Comparison of ENCODE assay signal across 8 cellular contexts in the genomic region with DNA sequence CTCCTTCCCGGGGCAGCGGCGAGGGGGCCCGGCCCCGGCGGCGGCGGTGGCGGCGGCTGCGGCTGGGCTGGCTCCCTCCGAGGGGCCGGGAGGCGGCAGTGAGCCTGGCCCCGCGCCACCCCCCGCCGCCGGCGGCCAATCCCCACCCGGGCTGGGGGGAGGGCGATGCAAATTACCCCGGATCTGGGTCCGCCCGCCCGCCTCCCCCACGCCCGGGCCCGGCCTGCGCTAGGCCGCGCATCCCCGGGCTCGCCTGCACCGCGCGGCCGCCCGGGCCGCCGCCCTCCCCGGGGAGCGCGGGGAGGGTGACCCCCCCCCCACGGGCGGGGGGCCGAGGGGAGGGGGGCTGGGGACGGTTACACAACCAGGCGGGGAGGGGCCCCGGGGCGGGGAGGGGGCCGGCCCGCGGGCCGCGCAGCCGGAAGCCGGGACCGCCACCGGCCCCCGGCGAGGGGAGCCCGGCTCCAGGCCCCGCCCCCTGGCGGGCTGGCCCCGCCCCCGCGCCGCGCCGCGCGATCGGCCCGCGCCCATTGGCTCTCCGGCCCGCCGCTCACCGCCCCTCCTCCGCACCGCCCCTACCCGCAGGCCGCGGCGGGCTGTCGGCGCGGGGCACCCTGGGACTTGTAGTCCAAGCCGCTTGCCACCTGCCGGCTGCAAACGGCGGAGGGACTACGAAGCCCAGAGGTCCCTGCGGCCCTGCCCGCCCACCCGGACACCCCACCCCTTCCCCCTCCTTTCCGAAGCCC. TPM values are rescaled to one million over a fixed set of nuclear protein-coding genes. Genes with fewer than 3 reads are reported as not detected.
A peak's percentile ranks its signal among the peaks of the same experiment; 100 is the strongest.
DNase-seq lines count a peak whose midpoint lies in the region; ATAC-seq and TF ChIP-seq lines count a peak whose summit lies in the region.

No MANE protein-coding gene starts in this region.

- H3K4me1 ChIP-seq in liver (ENCODE audit: control insufficient read depth in 4 of 4, insufficient read depth in 4 of 4, low read length in 3 of 4): peaks cover 21 to 42% (median 33%) of the 10 kb centered on the region in 4 donors

- TF ChIP-seq RAD21 in liver (IDR thresholded peaks at IDR 0.05): no peak

- peak overlapping the region; percentile 100 for H3K4me3 ChIP-seq in coronary artery
- H3K4me3 ChIP-seq in liver (ENCODE audit: low read depth in 1 of 3, low read length in 3 of 3): peak overlapping the region in 1 of 3 donors; percentile 99

- no peaks in the 10 kb centered on the region for H3K9me3 ChIP-seq in liver (ENCODE audit: control insufficient read depth in 4 of 4, low read length in 3 of 4)

- no peak overlapping the region for H3K9ac ChIP-seq in liver (ENCODE audit: low read depth in 1 of 2, low read length in 2 of 2)

- TF ChIP-seq CTCF in C4-2B (conservative IDR thresholded peaks at IDR 0.05) (no peak), coronary artery (IDR thresholded peaks at IDR 0.05) (no peak), liver (IDR thresholded peaks at IDR 0.05; ENCODE audit: low read depth, low read length, missing input control) (no peak)

- WGBS in liver: under 1% methylated on average over 98 of the region's 98 CpGs

- ATAC-seq in GM19372 (IDR thresholded peaks at IDR 0.05; ENCODE audit: low read depth, unreplicated experiment) (peak; percentile 69), HG03469 (IDR thresholded peaks at IDR 0.05; ENCODE audit: unreplicated experiment) (peak; percentile 62)

- H3K27ac ChIP-seq in C4-2B (peak overlapping the region; percentile 99), coronary artery (peak overlapping the region; percentile 62 to 99), liver (ENCODE audit: low read depth in 1 of 2, low read length in 2 of 2) (peak overlapping the region in 1 of 2 donors; percentile 93)

- no peaks in the 10 kb centered on the region for H3K27me3 ChIP-seq in liver (ENCODE audit: control insufficient read depth in 4 of 4, insufficient read depth in 4 of 4, low read length in 3 of 4)

- DNase-seq in NCI-H526 treated with DMSO at 0.1 percent for 48 hours (lab: John Stamatoyannopoulos, UW): peak; percentile 77
- peak; percentile 96 for DNase-seq in activated CD4-positive, alpha-beta T cell treated with anti-CD3 and anti-CD28 coated beads, Interleukin-2, amount 50 U/mL, for 1 hour
- peak; percentile 98 for DNase-seq in coronary artery (ENCODE audit: low spot score)
- peak; percentile 94 to 95 for DNase-seq in stimulated activated CD4-positive, alpha-beta T cell treated with anti-CD3 and anti-CD28 coated beads, Interleukin-4, amount 100 ng/mL, for 48 hours (ENCODE audit: low read depth in 2 of 2)

- peaks cover 0 to 4% (median 0%) of the 10 kb centered on the region in 4 donors for H3K36me3 ChIP-seq in liver (ENCODE audit: control insufficient read depth in 4 of 4, insufficient read depth in 3 of 4, low read depth in 1 of 4, low read length in 3 of 4)

TF ChIP-seq in liver, 16 proteins besides CTCF, POLR2A, EP300 and RAD21:
- TF ChIP-seq MAX (IDR thresholded peaks at IDR 0.05) (no peak), REST (IDR thresholded peaks at IDR 0.05) (no peak), ZBTB33 (IDR thresholded peaks at IDR 0.05) (no peak), YY1 (IDR thresholded peaks at IDR 0.05) (no peak), NR2F2 (IDR thresholded peaks at IDR 0.05) (no peak), ATF3 (IDR thresholded peaks at IDR 0.05) (no peak), SP1 (IDR thresholded peaks at IDR 0.05) (peak; percentile 34), TAF1 (conservative IDR thresholded peaks at IDR 0.05) (no peak)

RNA-seq across cellular contexts. Expression of gene ZBTB7A, which starts 1.1 kb away (rescaled TPM):
- 10 to 100 TPM; 23.6 to 28.9 TPM for total RNA-seq in liver
- polyA plus RNA-seq in liver: 10 to 100 TPM in 1 of 2 donors, 1 to 10 TPM in 1; 2.9 to 11.7 TPM

RNA-seq across cellular contexts. Expression of gene PIAS4, which starts 58.1 kb away (rescaled TPM):
- total RNA-seq in liver: 10 to 100 TPM; 10.8 to 14.1 TPM
- polyA plus RNA-seq in liver: 10 to 100 TPM in 1 of 2 donors, 1 to 10 TPM in 1; 5.6 to 10.4 TPM

RNA-seq across cellular contexts. Expression of gene MAP2K2, which starts 58.3 kb away (rescaled TPM):
- total RNA-seq in liver: 10 to 100 TPM; 43.8 to 64.4 TPM
- polyA plus RNA-seq in liver: 10 to 100 TPM; 40.3 to 72.7 TPM
